8 cellular contexts compared by ENCODE assay signal in the genomic region with DNA sequence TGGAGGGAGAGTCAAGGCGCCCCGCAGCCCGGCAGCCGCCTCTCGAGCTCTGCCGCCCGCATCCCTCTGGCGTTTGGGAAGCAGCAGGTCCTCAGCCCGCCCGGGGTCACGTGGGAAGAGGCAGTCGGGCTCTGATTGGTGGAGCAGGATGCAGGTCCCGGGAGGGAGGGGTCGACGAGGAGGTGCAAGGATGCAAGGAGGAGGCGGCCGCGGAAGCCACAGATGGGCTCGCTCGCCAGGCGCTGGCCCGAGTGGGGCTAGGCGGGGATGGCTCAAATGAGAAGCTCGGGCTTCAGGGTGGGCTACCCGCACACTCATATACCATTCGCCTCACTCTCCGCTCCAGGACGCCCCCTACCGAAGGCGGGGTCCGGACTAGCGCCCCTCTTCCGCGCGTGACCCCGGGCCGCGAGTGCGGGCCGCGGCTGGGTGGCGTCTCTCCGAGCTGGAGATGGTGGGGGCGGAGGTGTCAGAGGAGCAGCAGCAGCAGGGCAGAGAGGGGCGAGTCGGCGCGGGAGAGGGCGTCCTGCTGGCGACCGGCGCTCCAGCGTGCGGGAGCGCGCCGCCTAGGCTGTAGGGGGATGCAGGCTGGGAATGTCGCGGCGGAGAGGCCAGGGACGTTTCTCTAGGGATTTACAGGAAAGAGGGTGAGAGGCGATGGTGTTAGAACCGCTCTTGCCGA. TPM values are rescaled to one million over a fixed set of nuclear protein-coding genes. Genes with fewer than 3 reads are reported as not detected.
DNase-seq lines count a peak whose midpoint lies in the region; ATAC-seq and TF ChIP-seq lines count a peak whose summit lies in the region.

A gene with protein sequence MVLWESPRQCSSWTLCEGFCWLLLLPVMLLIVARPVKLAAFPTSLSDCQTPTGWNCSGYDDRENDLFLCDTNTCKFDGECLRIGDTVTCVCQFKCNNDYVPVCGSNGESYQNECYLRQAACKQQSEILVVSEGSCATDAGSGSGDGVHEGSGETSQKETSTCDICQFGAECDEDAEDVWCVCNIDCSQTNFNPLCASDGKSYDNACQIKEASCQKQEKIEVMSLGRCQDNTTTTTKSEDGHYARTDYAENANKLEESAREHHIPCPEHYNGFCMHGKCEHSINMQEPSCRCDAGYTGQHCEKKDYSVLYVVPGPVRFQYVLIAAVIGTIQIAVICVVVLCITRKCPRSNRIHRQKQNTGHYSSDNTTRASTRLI (minus strand): TSS at position 68 of the 682 bp plus-strand sequence. CDS start 409 bp downstream, outside the sequence.

- intact Hi-C loops in lower leg skin (cut with DNase I; ENCODE audit: low total_unique reads): no loop called here

- DNase-seq in GM06990 (ENCODE audit: extremely low read depth, insufficient read length) (peak; percentile 26), NCI-H2029 treated with DMSO at 0.1 percent for 48 hours (lab: John Stamatoyannopoulos, UW) (peak; percentile 18), lower leg skin (ENCODE audit: low spot score in 2 of 2) (peak; percentile 22 to 88), SW480 (ENCODE audit: low spot score) (no peak)
- DNase-seq in activated CD4-positive, alpha-beta T cell treated with anti-CD3 and anti-CD28 coated beads, Interleukin-2, amount 50 U/mL, for 1 hour: peak; percentile 20
- DNase-seq in stimulated activated CD4-positive, alpha-beta T cell treated with anti-CD3 and anti-CD28 coated beads, Interleukin-4, amount 100 ng/mL, for 1 hour: peak; percentile 36

- peaks cover 4% of the 10 kb centered on the region for H3K4me1 ChIP-seq in ectodermal cell (ENCODE audit: control insufficient read depth, insufficient read depth, low read length)

- no peaks in the 10 kb centered on the region for H3K36me3 ChIP-seq in GM06990 (ENCODE audit: control insufficient read depth, insufficient read depth, low read length)
- H3K36me3 ChIP-seq in ectodermal cell (ENCODE audit: control insufficient read depth, insufficient read depth, low read length): no peaks in the 10 kb centered on the region

- H3K4me3 ChIP-seq in GM06990 (replicated peaks; ENCODE audit: low read depth, low read length) (peak within 1 kb of the TSS; percentile 5), ectodermal cell (ENCODE audit: insufficient read depth, low read depth, low read length) (peak within 1 kb of the TSS; percentile 61), lower leg skin (ENCODE audit: low read depth, poor library complexity, severe bottlenecking) (peak within 1 kb of the TSS; percentile 26)

- no peaks in the 10 kb centered on the region for H3K9me3 ChIP-seq in ectodermal cell (ENCODE audit: control insufficient read depth, low read length)

- no peak for TF ChIP-seq POLR2A in lower leg skin (IDR thresholded peaks at IDR 0.05)

- 0 to 1% methylated on average over 64 of the region's 64 CpGs for WGBS in ectodermal cell, 2 experiments
- 1 to 2% methylated on average over 42 to 64 of the region's 64 CpGs for WGBS in lower leg skin, 2 donors

- no peak for TF ChIP-seq CTCF in GM06990 (IDR thresholded peaks at IDR 0.05; ENCODE audit: insufficient read depth, low read length, poor library complexity, severe bottlenecking)
- no peak for TF ChIP-seq CTCF in lower leg skin (IDR thresholded peaks at IDR 0.05)

- H3K27ac ChIP-seq in ectodermal cell (ENCODE audit: insufficient read depth, low read depth, low read length, poor library complexity, severe bottlenecking): peak within 1 kb of the TSS; percentile 64

- ATAC-seq in HG02642 (IDR thresholded peaks at IDR 0.05; ENCODE audit: poor library complexity, unreplicated experiment): peak; percentile 80

- H3K27me3 ChIP-seq in GM06990 (replicated peaks; ENCODE audit: control insufficient read depth, insufficient read depth, low read length): no peaks in the 10 kb centered on the region; the same call in 1 of the 2 replicates
- H3K27me3 ChIP-seq in ectodermal cell (ENCODE audit: control insufficient read depth, insufficient read depth, low read length, poor library complexity, severe bottlenecking): peaks cover 70% of the 10 kb centered on the region

RNA-seq across cellular contexts. Expression of the gene that starts here (rescaled TPM):
- 2.3 TPM for polyA plus RNA-seq in ectodermal cell (2013, experiment 1 of 4)
- 2.6 TPM for polyA plus RNA-seq in ectodermal cell (2013, experiment 2 of 4)
- polyA plus RNA-seq in ectodermal cell (2013, experiment 3 of 4): 4.2 TPM
- polyA plus RNA-seq in ectodermal cell (2013, experiment 4 of 4): 2.2 TPM
- under 1 TPM in 3 of 4 donors, not detected in 1; 0.16 to 0.46 (median 0.17) TPM for total RNA-seq in lower leg skin

Comparison
In these comparisons a context has a peak if more than half of its experiments do, and no peak if none do; other contexts are left out.
1. Peak in DNase-seq and H3K4me3 ChIP-seq in lower leg skin; RNA of the gene not detected or under 1 TPM.
2. H3K4me3 ChIP-seq: peak in every context shown above with its lines; median percentile 61 in ectodermal cell; 26 in lower leg skin; 5 in GM06990.